In genomic region chr6:144912474-144912873, GRCh38 we compare ENCODE assay signal across 13 cellular contexts.
DNase-seq lines count a peak whose midpoint lies in the region; ATAC-seq and TF ChIP-seq lines count a peak whose summit lies in the region.
"Had no signal": no experiment of that assay in that cellular context is flagged by ENCODE, and none has a peak within 500 bp of the region (broad histone marks: within the 10 kb centered on the region; RNA-seq: fewer than 3 reads in every experiment).

No MANE protein-coding gene starts in this region.

- TF ChIP-seq EP300 in sigmoid colon (IDR thresholded peaks at IDR 0.05) = no peak

- H3K4me1 ChIP-seq in breast epithelium (no peaks in the 10 kb centered on the region), sigmoid colon (peaks cover 0 to 10% (median 9%) of the 10 kb centered on the region in 4 donors)
- H3K4me1 ChIP-seq: adrenal gland had no signal

- H3K9me3 ChIP-seq in breast epithelium = no peaks in the 10 kb centered on the region
- H3K9me3 ChIP-seq in sigmoid colon = no peaks in the 10 kb centered on the region
- H3K9me3 ChIP-seq: adrenal gland, gastroesophageal sphincter had no signal

- WGBS in sigmoid colon, 2 donors = 25 to 32% methylated on average over 2 of the region's 2 CpGs

- DNase-seq in MCF 10A (ENCODE audit: unreplicated experiment) = peak; percentile 29
- no peak for DNase-seq in breast epithelium (ENCODE audit: low spot score in 2 of 2)
- no peak for DNase-seq in activated naive CD8-positive, alpha-beta T cell treated with anti-CD3 and anti-CD28 coated beads, Interleukin-2, amount 50 U/mL, for 24 hours
- DNase-seq in fibroblast of villous mesenchyme (ENCODE audit: low read depth) = peak; percentile 83
- DNase-seq in mesothelial cell of epicardium (ENCODE audit: low spot score in 2 of 2, unreplicated experiment in 2 of 2) = no peak
- DNase-seq in sigmoid colon = no peak
- DNase-seq in HK-2 (ENCODE audit: unreplicated experiment) = no peak
- DNase-seq: activated CD4-positive, alpha-beta T cell treated with anti-CD3 and anti-CD28 coated beads, Interleukin-2, amount 50 U/mL, for 4 hours; adrenal gland; NCI-H2081 treated with DMSO at 0.1 percent for 48 hours had no signal

- intact Hi-C loops in MCF 10A (cut with micrococcal nuclease) (no loop called here), breast epithelium (cut with DNase I; ENCODE audit: low total_unique reads) (no loop called here), sigmoid colon (cut with DNase I) (no loop called here)

- H3K4me3 ChIP-seq in breast epithelium (no peak overlapping the region), fibroblast of villous mesenchyme (ENCODE audit: low read depth, low read length) (no peak overlapping the region), sigmoid colon (no peak overlapping the region)
- H3K4me3 ChIP-seq: adrenal gland, gastroesophageal sphincter had no signal

- no peaks in the 10 kb centered on the region for H3K4me1 Mint-ChIP-seq in MCF 10A (ENCODE audit: insufficient read depth, unreplicated experiment)
- H3K4me1 Mint-ChIP-seq in activated naive CD8-positive, alpha-beta T cell treated with anti-CD3 and anti-CD28 coated beads, Interleukin-2, amount 50 U/mL, for 24 hours = peaks cover 7% of the 10 kb centered on the region
- H3K4me1 Mint-ChIP-seq in stimulated activated memory B cell treated with anti-CD40 and anti-IgM and Interleukin-4, amounts not matched to agents 10 μg/mL and 1 μg/mL and 100 μg/mL, for 72 hours = no peaks in the 10 kb centered on the region
- peaks cover 3% of the 10 kb centered on the region for H3K4me1 Mint-ChIP-seq in mesothelial cell of epicardium

- POLR2A ChIA-PET in MCF 10A (lab: Yijun Ruan, JAX) = interaction anchor here (0.7 to 1.1 kb wide), 2 partner anchors 23 to 235 kb away, joined by 3 read pairs; no protein-coding TSS in a partner anchor

- BruUV-seq in MCF 10A (replicated peaks; lab: Mats Ljungman, UMichigan) = no TSS peak

- no peak for TF ChIP-seq POLR2A in breast epithelium (IDR thresholded peaks at IDR 0.05)
- no peak for TF ChIP-seq POLR2A in sigmoid colon (IDR thresholded peaks at IDR 0.05)

- H3K27ac Mint-ChIP-seq in MCF 10A (ENCODE audit: low read depth, unreplicated experiment) = no peak overlapping the region
- H3K27ac Mint-ChIP-seq in activated naive CD8-positive, alpha-beta T cell treated with anti-CD3 and anti-CD28 coated beads, Interleukin-2, amount 50 U/mL, for 24 hours = no peak overlapping the region
- no peak overlapping the region for H3K27ac Mint-ChIP-seq in stimulated activated memory B cell treated with anti-CD40 and anti-IgM and Interleukin-4, amounts not matched to agents 10 μg/mL and 1 μg/mL and 100 μg/mL, for 72 hours
- no peak overlapping the region for H3K27ac Mint-ChIP-seq in mesothelial cell of epicardium

- no peak for TF ChIP-seq CTCF in MCF 10A (IDR thresholded peaks at IDR 0.05; ENCODE audit: unreplicated experiment)
- no peak for TF ChIP-seq CTCF in breast epithelium (IDR thresholded peaks at IDR 0.05)
- no peak for TF ChIP-seq CTCF in fibroblast of villous mesenchyme (IDR thresholded peaks at IDR 0.05; ENCODE audit: insufficient read depth, low read depth, low read length)
- TF ChIP-seq CTCF in mesothelial cell of epicardium (IDR thresholded peaks at IDR 0.05; ENCODE audit: unreplicated experiment) = no peak
- no peak for TF ChIP-seq CTCF in sigmoid colon (IDR thresholded peaks at IDR 0.05)

- H3K4me3 Mint-ChIP-seq in MCF 10A (ENCODE audit: unreplicated experiment) (no peak overlapping the region), mesothelial cell of epicardium (no peak overlapping the region)
- H3K4me3 Mint-ChIP-seq in activated naive CD8-positive, alpha-beta T cell treated with anti-CD3 and anti-CD28 coated beads, Interleukin-2, amount 50 U/mL, for 24 hours = no peak overlapping the region
- H3K4me3 Mint-ChIP-seq in stimulated activated memory B cell treated with anti-CD40 and anti-IgM and Interleukin-4, amounts not matched to agents 10 μg/mL and 1 μg/mL and 100 μg/mL, for 72 hours = no peak overlapping the region

- H3K27me3 Mint-ChIP-seq in MCF 10A (ENCODE audit: insufficient read depth, unreplicated experiment) (no peaks in the 10 kb centered on the region), mesothelial cell of epicardium (ENCODE audit: low read depth) (no peaks in the 10 kb centered on the region)
- peaks cover 6% of the 10 kb centered on the region for H3K27me3 Mint-ChIP-seq in activated naive CD8-positive, alpha-beta T cell treated with anti-CD3 and anti-CD28 coated beads, Interleukin-2, amount 50 U/mL, for 24 hours
- peaks cover 31% of the 10 kb centered on the region for H3K27me3 Mint-ChIP-seq in stimulated activated memory B cell treated with anti-CD40 and anti-IgM and Interleukin-4, amounts not matched to agents 10 μg/mL and 1 μg/mL and 100 μg/mL, for 72 hours

- H3K27ac ChIP-seq in breast epithelium (no peak overlapping the region), sigmoid colon (no peak overlapping the region)
- H3K27ac ChIP-seq: adrenal gland, gastroesophageal sphincter, HL-60 had no signal

- peak; percentile 15 for ATAC-seq in activated naive CD8-positive, alpha-beta T cell treated with anti-CD3 and anti-CD28 coated beads, Interleukin-2, amount 50 U/mL, for 24 hours
- no peak for ATAC-seq in stimulated activated memory B cell treated with anti-CD40 and anti-IgM and Interleukin-4, amounts not matched to agents 10 μg/mL and 1 μg/mL and 100 μg/mL, for 72 hours
- ATAC-seq: gastroesophageal sphincter had no signal

- H3K36me3 ChIP-seq in breast epithelium (no peaks in the 10 kb centered on the region), sigmoid colon (no peaks in the 10 kb centered on the region)
- H3K36me3 ChIP-seq: adrenal gland, gastroesophageal sphincter had no signal

- CTCF ChIA-PET in MCF 10A (lab: Yijun Ruan, JAX) = interaction anchor here (1.1 to 1.6 kb wide), 2 partner anchors 19 to 60 kb away, joined by 4 to 5 read pairs; no protein-coding TSS in a partner anchor

- H3K9me3 Mint-ChIP-seq in MCF 10A (ENCODE audit: unreplicated experiment) (no peaks in the 10 kb centered on the region), mesothelial cell of epicardium (no peaks in the 10 kb centered on the region)
- H3K9me3 Mint-ChIP-seq in activated naive CD8-positive, alpha-beta T cell treated with anti-CD3 and anti-CD28 coated beads, Interleukin-2, amount 50 U/mL, for 24 hours = no peaks in the 10 kb centered on the region
- no peaks in the 10 kb centered on the region for H3K9me3 Mint-ChIP-seq in stimulated activated memory B cell treated with anti-CD40 and anti-IgM and Interleukin-4, amounts not matched to agents 10 μg/mL and 1 μg/mL and 100 μg/mL, for 72 hours

- H3K27me3 ChIP-seq in breast epithelium = no peaks in the 10 kb centered on the region
- H3K27me3 ChIP-seq in sigmoid colon = no peaks in the 10 kb centered on the region
- H3K27me3 ChIP-seq: adrenal gland, gastroesophageal sphincter had no signal

- H3K36me3 Mint-ChIP-seq in MCF 10A (ENCODE audit: insufficient read depth, unreplicated experiment) (no peaks in the 10 kb centered on the region), mesothelial cell of epicardium (no peaks in the 10 kb centered on the region)
- H3K36me3 Mint-ChIP-seq in activated naive CD8-positive, alpha-beta T cell treated with anti-CD3 and anti-CD28 coated beads, Interleukin-2, amount 50 U/mL, for 24 hours (ENCODE audit: low read depth) = no peaks in the 10 kb centered on the region
- no peaks in the 10 kb centered on the region for H3K36me3 Mint-ChIP-seq in stimulated activated memory B cell treated with anti-CD40 and anti-IgM and Interleukin-4, amounts not matched to agents 10 μg/mL and 1 μg/mL and 100 μg/mL, for 72 hours

Comparison
In these comparisons a context has a peak if more than half of its experiments do, and no peak if none do; other contexts are left out.
1. DNase-seq: peak in MCF 10A (single experiment) and fibroblast of villous mesenchyme (single experiment); none in breast epithelium (0 of 2), activated naive CD8-positive, alpha-beta T cell treated with anti-CD3 and anti-CD28 coated beads, Interleukin-2, amount 50 U/mL, for 24 hours (single experiment), mesothelial cell of epicardium (0 of 2), sigmoid colon (single experiment) and HK-2 (single experiment).